Comparison of ENCODE assay signal across 16 cellular contexts in genomic region chr1:60572378-60572777, GRCh38.
DNase-seq lines count a peak whose midpoint lies in the region; ATAC-seq, FAIRE-seq and TF ChIP-seq lines count a peak whose summit lies in the region.
"Had no signal": no experiment of that assay in that cellular context is flagged by ENCODE, and none has a peak within 500 bp of the region (broad histone marks: within the 10 kb centered on the region; RNA-seq: fewer than 3 reads in every experiment).

No MANE protein-coding gene starts in this region.

- peaks cover 38% of the 10 kb centered on the region for H3F3A ChIP-seq in PC-9 (ENCODE audit: insufficient read depth, low read depth)

- no peak for TF ChIP-seq POLR2A in H54 (IDR thresholded peaks at IDR 0.05; ENCODE audit: low read depth, low read length)

- TF ChIP-seq CTCF in PC-9 (conservative IDR thresholded peaks at IDR 0.05) (no peak), mammary epithelial cell (conservative IDR thresholded peaks at IDR 0.05 in 1 of 2, IDR thresholded peaks at IDR 0.05 in 1 of 2; ENCODE audit: extremely low read depth in 1 of 2, insufficient read depth in 1 of 2, low read depth in 1 of 2, low read length in 2 of 2) (no peak)

- H3K9ac ChIP-seq in mammary epithelial cell (ENCODE audit: insufficient read depth, low read length) = no peak overlapping the region
- peak overlapping the region; percentile 39 for H3K9ac ChIP-seq in skeletal muscle satellite cell (ENCODE audit: low read depth, low read length)

- no peaks in the 10 kb centered on the region for H3K36me3 Mint-ChIP-seq in effector memory CD8-positive, alpha-beta T cell (ENCODE audit: insufficient read depth)

- H3K4me1 ChIP-seq in PC-9 (replicated peaks; ENCODE audit: insufficient read depth) = peaks cover 61% of the 10 kb centered on the region
- peaks cover 37% of the 10 kb centered on the region for H3K4me1 ChIP-seq in mammary epithelial cell (ENCODE audit: insufficient read depth, low read length)
- H3K4me1 ChIP-seq in skeletal muscle satellite cell (ENCODE audit: control insufficient read depth, insufficient read depth, low read length) = peaks cover 32% of the 10 kb centered on the region

- FAIRE-seq in H54 (lab: Jason Lieb, UNC) = no peak
- FAIRE-seq: GM19239 had no signal

- H3K27ac ChIP-seq in PC-9 (peak overlapping the region; percentile 96), mammary epithelial cell (ENCODE audit: insufficient read depth, low read depth, low read length) (peak overlapping the region; percentile 72)

- H3K27me3 ChIP-seq in PC-9 (ENCODE audit: insufficient read depth, low read depth) (no peaks in the 10 kb centered on the region), mammary epithelial cell (ENCODE audit: insufficient read depth, low read length) (no peaks in the 10 kb centered on the region), skeletal muscle satellite cell (ENCODE audit: control insufficient read depth, insufficient read depth, low read length) (no peaks in the 10 kb centered on the region)

- intact Hi-C loops in PC-9 (cut with micrococcal nuclease; ENCODE audit: unreplicated experiment) = loop anchor here (2.0 kb wide), 1 partner anchor 154 kb away; no protein-coding TSS in a partner anchor
- intact Hi-C loops in mammary epithelial cell (cut with micrococcal nuclease) = no loop called here

- dilution Hi-C loops in mammary epithelial cell (cut with HindIII; ENCODE audit: low sequenced_read_pairs) = no loop called here

- WGBS in mammary epithelial cell (ENCODE audit: low coverage, missing lambda C conversion rate) = 98% methylated on average over 4 of the region's 4 CpGs

- H3K9me3 ChIP-seq in PC-9 (ENCODE audit: insufficient read depth, low read depth) = no peaks in the 10 kb centered on the region; the same call in 1 of the 2 replicates
- no peaks in the 10 kb centered on the region for H3K9me3 ChIP-seq in mammary epithelial cell (replicated peaks; ENCODE audit: insufficient read depth, low read length)
- no peaks in the 10 kb centered on the region for H3K9me3 ChIP-seq in skeletal muscle satellite cell (replicated peaks; ENCODE audit: low read length)

- H2AFZ ChIP-seq in PC-9 = no peak overlapping the region
- H2AFZ ChIP-seq in mammary epithelial cell (ENCODE audit: low read depth, low read length) = no peak overlapping the region

- ATAC-seq in effector memory CD8-positive, alpha-beta T cell (replicated peaks) = no peak
- ATAC-seq in HG03378 (IDR thresholded peaks at IDR 0.05; ENCODE audit: unreplicated experiment) = no peak

- H3K79me2 ChIP-seq in PC-9 (ENCODE audit: low read depth) (no peaks in the 10 kb centered on the region), mammary epithelial cell (ENCODE audit: insufficient read depth, low read length) (no peaks in the 10 kb centered on the region)

- H3K9me3 Mint-ChIP-seq in effector memory CD8-positive, alpha-beta T cell = peaks cover 4 to 7% of the 10 kb centered on the region in 2 donors

- POLR2A ChIA-PET in PC-9 (lab: Charles Lee; ENCODE audit: unreplicated experiment) = no interaction called here

- H3K4me3 ChIP-seq in PC-9 = no peak overlapping the region
- H3K4me3 ChIP-seq in mammary epithelial cell (replicated peaks in 1 of 3; ENCODE audit: insufficient read depth in 1 of 3, low read depth in 2 of 3, low read length in 3 of 3) = no peak overlapping the region
- H3K4me3 ChIP-seq in skeletal muscle satellite cell (ENCODE audit: low read length) = no peak overlapping the region

- H3K27ac Mint-ChIP-seq in effector memory CD8-positive, alpha-beta T cell = no peak overlapping the region
- H3K27ac Mint-ChIP-seq: B cell had no signal

- BruUV-seq in PC-9 (replicated peaks; lab: Mats Ljungman, UMichigan) (no TSS peak), mammary epithelial cell (replicated peaks; lab: Mats Ljungman, UMichigan) (no TSS peak)

- H3K4me3 Mint-ChIP-seq in effector memory CD8-positive, alpha-beta T cell = no peak overlapping the region
- H3K4me3 Mint-ChIP-seq: B cell had no signal

- H3K27me3 Mint-ChIP-seq in effector memory CD8-positive, alpha-beta T cell = no peaks in the 10 kb centered on the region
- H3K27me3 Mint-ChIP-seq: B cell had no signal

- in situ Hi-C loops in mammary epithelial cell (cut with MboI; ENCODE audit: low sequenced_read_pairs in 2 of 2) = no loop called here

- DNase-seq in PC-9 (no peak), mammary epithelial cell (no peak), superior temporal gyrus (ENCODE audit: extremely low spot score) (no peak), H54 (ENCODE audit: insufficient read length, low spot score) (no peak)
- no peak for DNase-seq in effector memory CD8-positive, alpha-beta T cell
- DNase-seq: DMS 273 treated with DMSO at 0.1 percent for 48 hours, GDM1, GOT3, KBM-7, NCI-H187, NCI-H2227 treated with DMSO at 0.1 percent for 48 hours, SHP77 treated with DMSO at 0.1 percent for 48 hours had no signal

- no peaks in the 10 kb centered on the region for H3K9me2 ChIP-seq in PC-9 (ENCODE audit: insufficient read depth)

- H4K20me1 ChIP-seq in PC-9 (ENCODE audit: insufficient read depth) (no peaks in the 10 kb centered on the region), mammary epithelial cell (ENCODE audit: insufficient read depth, low read length) (no peaks in the 10 kb centered on the region)

- H3K36me3 ChIP-seq in PC-9 (ENCODE audit: low read depth) (no peaks in the 10 kb centered on the region), mammary epithelial cell (ENCODE audit: insufficient read depth, low read length) (no peaks in the 10 kb centered on the region), skeletal muscle satellite cell (ENCODE audit: insufficient read depth, low read length) (no peaks in the 10 kb centered on the region)

- H3K4me2 ChIP-seq in PC-9 (peak overlapping the region; percentile 71), mammary epithelial cell (ENCODE audit: insufficient read depth, low read depth, low read length) (no peak overlapping the region), skeletal muscle satellite cell (ENCODE audit: low read length) (no peak overlapping the region)

- CTCF ChIA-PET in PC-9 (lab: Charles Lee) (no interaction called here), mammary epithelial cell (lab: Charles Lee; ENCODE audit: low non-redundant PET) (interaction anchor here (0.6 kb wide), 1 partner anchor 60 kb away, joined by 4 read pairs; no protein-coding TSS in a partner anchor)

- no peaks in the 10 kb centered on the region for H3K4me1 Mint-ChIP-seq in effector memory CD8-positive, alpha-beta T cell (ENCODE audit: low read depth in 2 of 2)
- H3K4me1 Mint-ChIP-seq: B cell had no signal
